Comparison of ENCODE assay signal across 8 cellular contexts in genomic region chr17:78421534-78422266, GRCh38. TPM values are rescaled to one million over a fixed set of nuclear protein-coding genes. Genes with fewer than 3 reads are reported as not detected.
DNase-seq lines count a peak whose midpoint lies in the region; ATAC-seq and TF ChIP-seq lines count a peak whose summit lies in the region.

No MANE protein-coding gene starts in this region.

- TF ChIP-seq CTCF in chondrocyte (IDR thresholded peaks at IDR 0.05) = peak; percentile 99

- H3K27ac Mint-ChIP-seq in chondrocyte (ENCODE audit: unreplicated experiment) = peak overlapping the region; percentile 27

- no peaks in the 10 kb centered on the region for H3K27me3 Mint-ChIP-seq in chondrocyte (ENCODE audit: low read depth)

- H3K4me1 Mint-ChIP-seq in chondrocyte (ENCODE audit: low read depth) = peaks cover 36% of the 10 kb centered on the region

- no peak overlapping the region for H3K4me3 Mint-ChIP-seq in chondrocyte (ENCODE audit: unreplicated experiment)

- ATAC-seq in HG03045 (IDR thresholded peaks at IDR 0.05; ENCODE audit: unreplicated experiment) = no peak

- DNase-seq in SIG-M5 treated with dmso at 0.1 percent for 504 hours (lab: John Stamatoyannopoulos, UW; ENCODE audit: unreplicated experiment) = peak; percentile 54
- DNase-seq in SIG-M5 (lab: John Stamatoyannopoulos, UW) = no peak
- DNase-seq in NCI-H2227 (lab: John Stamatoyannopoulos, UW; ENCODE audit: unreplicated experiment) = peak; percentile 78
- peak; percentile 64 to 74 for DNase-seq in activated CD4-positive, alpha-beta T cell treated with anti-CD3 and anti-CD28 coated beads for 4 hours
- no peak for DNase-seq in chondrocyte (ENCODE audit: low spot score)
- peak; percentile 84 for DNase-seq in left kidney (ENCODE audit: low read depth, low spot score)
- DNase-seq in stimulated activated CD4-positive, alpha-beta T cell treated with anti-CD3 and anti-CD28 coated beads, Interleukin-4, amount 100 ng/mL, for 4 hours = peak; percentile 67 to 70

- no peaks in the 10 kb centered on the region for H3K9me3 Mint-ChIP-seq in chondrocyte (ENCODE audit: low read depth)

- H3K36me3 Mint-ChIP-seq in chondrocyte (ENCODE audit: low read depth) = peaks cover 19% of the 10 kb centered on the region

RNA-seq across cellular contexts. Expression of gene PGS1, which starts 43.3 kb away (rescaled TPM):
- total RNA-seq in chondrocyte = 22.1 to 30.4 TPM (median 22.7 TPM) in 3 replicates

Comparison
In these comparisons a context has a peak if more than half of its experiments do, and no peak if none do; other contexts are left out.
1. DNase-seq: peak in SIG-M5 treated with dmso at 0.1 percent for 504 hours (single experiment), NCI-H2227 (single experiment), activated CD4-positive, alpha-beta T cell treated with anti-CD3 and anti-CD28 coated beads for 4 hours (2 of 2), left kidney (single experiment) and stimulated activated CD4-positive, alpha-beta T cell treated with anti-CD3 and anti-CD28 coated beads, Interleukin-4, amount 100 ng/mL, for 4 hours (2 of 2); none in SIG-M5 (single experiment) and chondrocyte (single experiment).